In the genomic region with DNA sequence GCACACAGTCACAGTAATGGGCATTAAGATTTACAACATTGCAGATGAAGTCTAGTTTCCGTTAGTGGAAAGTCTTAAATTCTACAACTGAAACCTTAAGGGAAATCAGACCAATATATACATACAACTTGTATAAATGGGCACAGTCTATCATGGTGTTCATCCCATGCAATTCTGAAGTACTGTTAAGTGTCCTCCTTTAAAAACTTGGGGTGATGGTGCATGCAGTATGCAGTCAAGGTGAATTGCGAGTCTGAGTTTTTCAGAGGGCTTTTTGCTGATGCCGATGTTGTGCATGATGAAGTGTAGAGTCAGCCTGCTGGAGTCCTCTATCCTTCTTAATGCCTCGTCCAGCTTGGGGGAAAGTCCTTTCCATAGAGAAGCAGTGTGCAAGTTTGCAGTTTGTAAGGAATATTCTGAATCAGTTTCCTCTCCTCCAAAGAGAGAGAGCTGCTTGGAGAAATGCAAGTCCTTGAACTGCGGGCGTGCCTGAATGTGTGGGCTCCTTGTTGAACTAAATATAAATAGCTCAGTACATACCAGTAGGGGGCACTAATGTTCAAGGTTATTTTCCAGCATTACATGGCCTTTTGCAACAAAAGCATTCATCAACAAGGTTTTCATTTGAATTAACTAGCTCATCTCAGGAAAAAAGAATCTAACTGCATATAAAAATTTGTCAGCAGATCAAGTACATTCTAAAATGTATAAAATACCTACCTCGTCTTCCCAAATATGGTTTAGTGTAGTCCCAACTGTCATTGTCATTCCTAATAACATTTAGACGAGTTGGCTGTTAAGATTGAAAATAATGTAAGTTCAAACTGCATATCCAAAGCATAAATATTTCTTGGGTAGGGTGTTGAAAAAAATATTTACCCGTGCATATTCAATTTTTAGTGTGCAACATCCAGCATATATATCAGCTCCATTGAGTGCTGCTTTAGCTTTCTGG, we compare ENCODE assay signal across 7 cellular contexts. TPM values are rescaled to one million over a fixed set of nuclear protein-coding genes. Genes with fewer than 3 reads are reported as not detected.
DNase-seq lines count a peak whose midpoint lies in the region; ATAC-seq, FAIRE-seq and TF ChIP-seq lines count a peak whose summit lies in the region.

No MANE protein-coding gene starts in this region.

- DNase-seq in NCI-H82 treated with DMSO at 0.1 percent for 48 hours (lab: John Stamatoyannopoulos, UW; ENCODE audit: unreplicated experiment), result peak; percentile 51
- DNase-seq in activated naive CD4-positive, alpha-beta T cell treated with Interleukin-2 at 50 U/mL for 16 hours, result peak; percentile 32
- DNase-seq in glutamatergic neuron, result no peak
- peak; percentile 93 for DNase-seq in pons (ENCODE audit: low spot score)

- no peaks in the 10 kb centered on the region for H3K36me3 Mint-ChIP-seq in glutamatergic neuron (ENCODE audit: unreplicated experiment)

- no peaks in the 10 kb centered on the region for H3K9me3 Mint-ChIP-seq in glutamatergic neuron (ENCODE audit: unreplicated experiment)

- peak; percentile 93 for FAIRE-seq in G401.6 (lab: Jason Lieb, UNC)

- no peaks in the 10 kb centered on the region for H3K27me3 Mint-ChIP-seq in glutamatergic neuron (ENCODE audit: unreplicated experiment)

- peaks cover 5% of the 10 kb centered on the region for H3K4me1 Mint-ChIP-seq in glutamatergic neuron (ENCODE audit: low read depth, unreplicated experiment)

- TF ChIP-seq CTCF in glutamatergic neuron (IDR thresholded peaks at IDR 0.05; ENCODE audit: partially characterized antibody, unreplicated experiment), result peak; percentile 82

- H3K27ac Mint-ChIP-seq in glutamatergic neuron (ENCODE audit: unreplicated experiment), result peak overlapping the region; percentile 1

- peak; percentile 66 for ATAC-seq in HG03571 (IDR thresholded peaks at IDR 0.05; ENCODE audit: unreplicated experiment)
- no peak for ATAC-seq in GM21526 (IDR thresholded peaks at IDR 0.05; ENCODE audit: low FRiP score, unreplicated experiment)

- H3K4me3 Mint-ChIP-seq in glutamatergic neuron (ENCODE audit: unreplicated experiment), result no peak overlapping the region

RNA-seq across cellular contexts. Expression of a gene that starts 21.3 kb away (rescaled TPM):
- total RNA-seq in glutamatergic neuron (ENCODE audit: unreplicated experiment), result 79.8 TPM
